Comparison of ENCODE assay signal across 21 cellular contexts in the genomic region with DNA sequence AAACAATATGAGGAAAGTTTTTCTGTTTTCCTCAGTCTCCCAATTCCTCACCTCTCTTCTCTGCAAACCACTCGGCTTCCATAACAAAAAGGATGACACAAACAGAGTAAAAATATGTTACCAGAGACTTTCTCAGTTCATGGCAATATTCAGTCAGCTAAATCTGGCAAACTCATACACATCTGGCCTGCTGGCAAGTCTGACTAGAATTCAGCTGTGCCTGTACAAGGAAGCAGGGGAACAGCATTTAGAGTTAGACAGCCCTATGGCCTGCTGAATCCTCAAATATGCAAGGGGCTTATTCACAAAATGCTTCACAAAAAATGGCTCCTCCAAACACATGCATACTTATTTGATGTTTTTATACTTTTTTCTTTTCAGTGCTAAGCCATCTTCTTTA.
"Had no signal": no experiment of that assay in that cellular context is flagged by ENCODE, and none has a peak within 500 bp of the region (broad histone marks: within the 10 kb centered on the region; RNA-seq: fewer than 3 reads in every experiment).

No MANE protein-coding gene starts in this region.

- H3K4me3 ChIP-seq: esophagus muscularis mucosa, lower lobe of right lung, tibial nerve had no signal

- H3K4me3 Mint-ChIP-seq: activated CD4-positive, alpha-beta T cell treated with anti-CD3 and anti-CD28 coated beads, Interleukin-2, amount 10 ng/mL, durations not matched to agents 7 days and 5 days; activated CD8-positive, alpha-beta T cell treated with anti-CD3 and anti-CD28 coated beads for 36 hours; activated naive CD4-positive, alpha-beta T cell treated with anti-CD3 and anti-CD28 coated beads, Interleukin-2, amount 50 U/mL, for 24 hours; activated T-helper 1 cell treated with anti-CD3 and anti-CD28 coated beads, Interleukin-12 subunit alpha, Interleukin-12 subunit beta, Interleukin-2, Interleukin-4 antibody, amounts not matched to agents 30 ng/mL and 10 ng/mL and 1 ng/mL, durations not matched to agents 14 hours and 24 hours and 36 hours; central memory CD8-positive, alpha-beta T cell; naive thymus-derived CD8-positive, alpha-beta T cell; stimulated activated naive CD8-positive, alpha-beta T cell treated with anti-CD3 and anti-CD28 coated beads, Interleukin-15, Interleukin-2, amounts not matched to agents 100 ng/mL and 50 ng/mL, for 24 hours; T-cell; T-helper 2 cell treated with Interferon-gamma antibody and Interleukin-4, amounts not matched to agents 5 μg/mL and 100 μg/mL, for 36 hours had no signal

- H3K9me3 ChIP-seq: esophagus muscularis mucosa, lower lobe of right lung, tibial nerve had no signal

- H3K4me1 ChIP-seq: lower lobe of right lung, tibial nerve had no signal

- H3K27ac Mint-ChIP-seq: activated CD4-positive, alpha-beta T cell treated with anti-CD3 and anti-CD28 coated beads, Interleukin-2, amount 10 ng/mL, durations not matched to agents 7 days and 5 days; activated CD8-positive, alpha-beta T cell treated with anti-CD3 and anti-CD28 coated beads for 36 hours; activated naive CD4-positive, alpha-beta T cell treated with anti-CD3 and anti-CD28 coated beads, Interleukin-2, amount 50 U/mL, for 24 hours; activated T-helper 1 cell treated with anti-CD3 and anti-CD28 coated beads, Interleukin-12 subunit alpha, Interleukin-12 subunit beta, Interleukin-2, Interleukin-4 antibody, amounts not matched to agents 30 ng/mL and 10 ng/mL and 1 ng/mL, durations not matched to agents 14 hours and 24 hours and 36 hours; naive thymus-derived CD8-positive, alpha-beta T cell; progenitor cell of endocrine pancreas; stimulated activated naive CD8-positive, alpha-beta T cell treated with anti-CD3 and anti-CD28 coated beads, Interleukin-15, Interleukin-2, amounts not matched to agents 100 ng/mL and 50 ng/mL, for 24 hours; T-cell; T-helper 2 cell treated with Interferon-gamma antibody and Interleukin-4, amounts not matched to agents 5 μg/mL and 100 μg/mL, for 36 hours had no signal

- H3K36me3 ChIP-seq: brain microvascular endothelial cell, esophagus muscularis mucosa, lower lobe of right lung, tibial nerve, WERI-Rb-1 had no signal

- H3K27ac ChIP-seq: brain microvascular endothelial cell, lower lobe of right lung, tibial nerve, WERI-Rb-1 had no signal

- H3K9me3 Mint-ChIP-seq: activated CD4-positive, alpha-beta T cell treated with anti-CD3 and anti-CD28 coated beads, Interleukin-2, amount 10 ng/mL, durations not matched to agents 7 days and 5 days; activated CD8-positive, alpha-beta T cell treated with anti-CD3 and anti-CD28 coated beads for 36 hours; activated naive CD4-positive, alpha-beta T cell treated with anti-CD3 and anti-CD28 coated beads, Interleukin-2, amount 50 U/mL, for 24 hours; activated T-helper 1 cell treated with anti-CD3 and anti-CD28 coated beads, Interleukin-12 subunit alpha, Interleukin-12 subunit beta, Interleukin-2, Interleukin-4 antibody, amounts not matched to agents 30 ng/mL and 10 ng/mL and 1 ng/mL, durations not matched to agents 14 hours and 24 hours and 36 hours; central memory CD8-positive, alpha-beta T cell; naive thymus-derived CD8-positive, alpha-beta T cell; stimulated activated naive CD8-positive, alpha-beta T cell treated with anti-CD3 and anti-CD28 coated beads, Interleukin-15, Interleukin-2, amounts not matched to agents 100 ng/mL and 50 ng/mL, for 24 hours; T-cell; T-helper 2 cell treated with Interferon-gamma antibody and Interleukin-4, amounts not matched to agents 5 μg/mL and 100 μg/mL, for 36 hours had no signal

- H3K27me3 ChIP-seq: brain microvascular endothelial cell, esophagus muscularis mucosa, tibial nerve had no signal

- H3K4me1 Mint-ChIP-seq: activated CD4-positive, alpha-beta T cell treated with anti-CD3 and anti-CD28 coated beads, Interleukin-2, amount 10 ng/mL, durations not matched to agents 7 days and 5 days; activated naive CD4-positive, alpha-beta T cell treated with anti-CD3 and anti-CD28 coated beads, Interleukin-2, amount 50 U/mL, for 24 hours; central memory CD8-positive, alpha-beta T cell; naive thymus-derived CD8-positive, alpha-beta T cell; T-cell had no signal

- ATAC-seq: activated CD8-positive, alpha-beta T cell treated with anti-CD3 and anti-CD28 coated beads for 36 hours; lower lobe of right lung; naive thymus-derived CD8-positive, alpha-beta T cell; T-cell had no signal

- H3K27me3 Mint-ChIP-seq: activated CD8-positive, alpha-beta T cell treated with anti-CD3 and anti-CD28 coated beads for 36 hours; progenitor cell of endocrine pancreas had no signal

- H3K36me3 Mint-ChIP-seq: activated naive CD4-positive, alpha-beta T cell treated with anti-CD3 and anti-CD28 coated beads, Interleukin-2, amount 50 U/mL, for 24 hours; naive thymus-derived CD8-positive, alpha-beta T cell; T-cell had no signal

- DNase-seq: activated CD4-positive, alpha-beta T cell treated with anti-CD3 and anti-CD28 coated beads, Interleukin-2, amount 10 ng/mL, durations not matched to agents 7 days and 5 days; activated CD4-positive, CD25-positive, alpha-beta regulatory T cell treated with anti-CD3 and anti-CD28 coated beads, Interleukin-2, amount 50 U/mL, for 72 hours; activated CD8-positive, alpha-beta T cell treated with anti-CD3 and anti-CD28 coated beads for 36 hours; activated gamma-delta T cell; aorta; brain microvascular endothelial cell; foreskin melanocyte; glutamatergic neuron; lower lobe of right lung; naive thymus-derived CD8-positive, alpha-beta T cell; retina; T-cell; WERI-Rb-1 had no signal
